23 cellular contexts compared by ENCODE assay signal in genomic region chr14:59273737-59274136, GRCh38.
"Had no signal": no experiment of that assay in that cellular context is flagged by ENCODE, and none has a peak within 500 bp of the region (broad histone marks: within the 10 kb centered on the region; RNA-seq: fewer than 3 reads in every experiment).

No MANE protein-coding gene starts in this region.

- H3K27me3 ChIP-seq: esophagus squamous epithelium, left lung, tibial artery, vagina had no signal

- H3K27ac Mint-ChIP-seq: dendritic cell treated with granulocyte-macrophage colony-stimulating factor and Interleukin-4, amounts not matched to agents 40 ng/mL and 50 ng/mL, for 4 days; progenitor cell of endocrine pancreas; stimulated activated naive B cell treated with anti-CD40 and anti-IgM and Interleukin-4, amounts not matched to agents 10 μg/mL and 1 μg/mL and 100 μg/mL, for 72 hours had no signal

- H3K27ac ChIP-seq: left lung, vagina, VCaP had no signal

- H3K27me3 Mint-ChIP-seq: dendritic cell treated with granulocyte-macrophage colony-stimulating factor and Interleukin-4, amounts not matched to agents 40 ng/mL and 50 ng/mL, for 4 days; progenitor cell of endocrine pancreas; stimulated activated naive B cell treated with anti-CD40 and anti-IgM and Interleukin-4, amounts not matched to agents 10 μg/mL and 1 μg/mL and 100 μg/mL, for 72 hours had no signal

- H3K4me3 Mint-ChIP-seq: dendritic cell treated with granulocyte-macrophage colony-stimulating factor and Interleukin-4, amounts not matched to agents 40 ng/mL and 50 ng/mL, for 4 days; neural crest cell; stimulated activated naive B cell treated with anti-CD40 and anti-IgM and Interleukin-4, amounts not matched to agents 10 μg/mL and 1 μg/mL and 100 μg/mL, for 72 hours had no signal

- H3K9me3 Mint-ChIP-seq: dendritic cell treated with granulocyte-macrophage colony-stimulating factor and Interleukin-4, amounts not matched to agents 40 ng/mL and 50 ng/mL, for 4 days; neural crest cell; stimulated activated naive B cell treated with anti-CD40 and anti-IgM and Interleukin-4, amounts not matched to agents 10 μg/mL and 1 μg/mL and 100 μg/mL, for 72 hours had no signal

- ATAC-seq: left lung; stimulated activated naive B cell treated with anti-CD40 and anti-IgM and Interleukin-4, amounts not matched to agents 10 μg/mL and 1 μg/mL and 100 μg/mL, for 72 hours had no signal

- FAIRE-seq: astrocyte, keratinocyte had no signal

- DNase-seq: activated CD4-positive, alpha-beta T cell treated with anti-CD3 and anti-CD28 coated beads, Interleukin-2, amount 50 U/mL, for 1 hour; activated CD4-positive, CD25-positive, alpha-beta regulatory T cell treated with anti-CD3 and anti-CD28 coated beads, Interleukin-2, amount 50 U/mL, for 72 hours; activated CD8-positive, alpha-beta memory T cell treated with anti-CD3 and anti-CD28 coated beads, Interleukin-2, amount 50 U/mL, for 48 hours; activated effector memory CD4-positive, alpha-beta T cell treated with anti-CD3 and anti-CD28 coated beads, Interleukin-2, amount 50 U/mL, for 16 hours; activated naive CD4-positive, alpha-beta T cell treated with anti-CD3 and anti-CD28 coated beads, Interleukin-2, amount 50 U/mL, for 16 hours; activated T-cell treated with anti-CD3 and anti-CD28 coated beads, Interleukin-2, amount 50 U/mL, for 48 hours; effector CD8-positive, alpha-beta T cell; esophagus squamous epithelium; hypothalamus; left lung; right cardiac atrium; small intestine; stimulated activated CD4-positive, alpha-beta T cell treated with anti-CD3 and anti-CD28 coated beads, Interleukin-4, amount 100 ng/mL, for 24 hours; stimulated activated naive B cell treated with anti-CD40 and anti-IgM and Interleukin-4, amounts not matched to agents 10 μg/mL and 1 μg/mL and 100 μg/mL, for 72 hours; T-helper 2 cell; tibial artery had no signal

- H3K9me3 ChIP-seq: esophagus squamous epithelium, left lung, tibial artery, vagina had no signal

- H3K4me3 ChIP-seq: esophagus squamous epithelium, left lung, tibial artery, vagina had no signal

- H3K36me3 ChIP-seq: vagina had no signal
